In the genomic region with DNA sequence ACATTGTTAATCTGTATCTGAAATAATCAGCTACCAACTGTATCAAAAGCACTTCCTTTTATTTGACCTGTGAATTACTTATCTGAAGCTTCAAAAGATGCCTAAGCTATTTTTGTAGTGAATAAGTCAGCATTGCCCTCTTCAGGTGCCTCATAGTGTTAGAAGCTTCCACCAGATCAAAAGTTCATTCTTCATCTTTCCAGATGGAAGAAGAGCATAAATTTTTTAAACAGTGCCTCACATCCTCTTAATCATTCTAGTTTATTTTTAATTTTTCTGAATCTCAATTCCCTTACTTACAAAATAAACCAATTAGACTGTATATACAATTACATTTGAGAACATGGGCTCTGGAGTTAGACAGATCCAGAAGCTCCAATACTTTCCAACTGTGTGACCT, we compare ENCODE assay signal across 9 cellular contexts.
A peak's percentile ranks its signal among the peaks of the same experiment; 100 is the strongest.
DNase-seq lines count a peak whose midpoint lies in the region; ATAC-seq and TF ChIP-seq lines count a peak whose summit lies in the region.
"Had no signal": no experiment of that assay in that cellular context is flagged by ENCODE, and none has a peak within 500 bp of the region (broad histone marks: within the 10 kb centered on the region; RNA-seq: fewer than 3 reads in every experiment).

No MANE protein-coding gene starts in this region.

- ATAC-seq in HG03460 (IDR thresholded peaks at IDR 0.05; ENCODE audit: unreplicated experiment) (no peak), GM21390 (IDR thresholded peaks at IDR 0.05; ENCODE audit: unreplicated experiment) (no peak)

- no peaks in the 10 kb centered on the region for H3K9me3 Mint-ChIP-seq in activated CD4-positive, alpha-beta T cell treated with anti-CD3 and anti-CD28 coated beads, Interleukin-2, amount 10 ng/mL, durations not matched to agents 24 days and 14 days
- peaks cover 6% of the 10 kb centered on the region for H3K9me3 Mint-ChIP-seq in dendritic cell treated with granulocyte-macrophage colony-stimulating factor and Interleukin-4, amounts not matched to agents 40 ng/mL and 50 ng/mL, for 4 days
- peaks cover 7% of the 10 kb centered on the region for H3K9me3 Mint-ChIP-seq in progenitor cell of endocrine pancreas (ENCODE audit: low read depth)

- intact Hi-C loops in activated CD4-positive, alpha-beta T cell treated with anti-CD3 and anti-CD28 coated beads, Interleukin-2, amount 10 ng/mL, durations not matched to agents 24 days and 14 days (cut with micrococcal nuclease): loop anchor here (2.0 to 10.0 kb wide), 4 partner anchors 71 to 271 kb away; no protein-coding TSS in a partner anchor
- intact Hi-C loops in dendritic cell treated with granulocyte-macrophage colony-stimulating factor and Interleukin-4, amounts not matched to agents 40 ng/mL and 50 ng/mL, for 4 days (cut with micrococcal nuclease): no loop called here

- no peak for TF ChIP-seq CTCF in progenitor cell of endocrine pancreas (IDR thresholded peaks at IDR 0.05; ENCODE audit: unreplicated experiment)

- peak; percentile 51 for DNase-seq in activated CD4-positive, alpha-beta T cell treated with anti-CD3 and anti-CD28 coated beads, Interleukin-2, amount 10 ng/mL, durations not matched to agents 24 days and 14 days
- no peak for DNase-seq in activated CD4-positive, alpha-beta T cell treated with anti-CD3 and anti-CD28 coated beads for 1 hour
- DNase-seq in MV-4-11 (lab: John Stamatoyannopoulos, UW) (peak; percentile 12), progenitor cell of endocrine pancreas (ENCODE audit: low spot score, unreplicated experiment) (no peak), NCI-H524 treated with DMSO at 0.1 percent for 48 hours (lab: John Stamatoyannopoulos, UW) (no peak)
- DNase-seq: stimulated activated CD4-positive, alpha-beta T cell treated with anti-CD3 and anti-CD28 coated beads, Interleukin-4, amount 100 ng/mL, for 1 hour had no signal

- peaks cover 7% of the 10 kb centered on the region for H3K36me3 Mint-ChIP-seq in activated CD4-positive, alpha-beta T cell treated with anti-CD3 and anti-CD28 coated beads, Interleukin-2, amount 10 ng/mL, durations not matched to agents 24 days and 14 days (ENCODE audit: low read depth)
- H3K36me3 Mint-ChIP-seq in dendritic cell treated with granulocyte-macrophage colony-stimulating factor and Interleukin-4, amounts not matched to agents 40 ng/mL and 50 ng/mL, for 4 days (ENCODE audit: low read depth): peaks cover 44% of the 10 kb centered on the region
- peaks cover 12% of the 10 kb centered on the region for H3K36me3 Mint-ChIP-seq in progenitor cell of endocrine pancreas (ENCODE audit: insufficient read depth)

- H3K4me1 Mint-ChIP-seq in activated CD4-positive, alpha-beta T cell treated with anti-CD3 and anti-CD28 coated beads, Interleukin-2, amount 10 ng/mL, durations not matched to agents 24 days and 14 days: peaks cover 29% of the 10 kb centered on the region
- peaks cover 55% of the 10 kb centered on the region for H3K4me1 Mint-ChIP-seq in dendritic cell treated with granulocyte-macrophage colony-stimulating factor and Interleukin-4, amounts not matched to agents 40 ng/mL and 50 ng/mL, for 4 days (ENCODE audit: low read depth)
- peaks cover 2% of the 10 kb centered on the region for H3K4me1 Mint-ChIP-seq in progenitor cell of endocrine pancreas (ENCODE audit: low read depth)

- H3K27ac Mint-ChIP-seq in activated CD4-positive, alpha-beta T cell treated with anti-CD3 and anti-CD28 coated beads, Interleukin-2, amount 10 ng/mL, durations not matched to agents 24 days and 14 days: peak overlapping the region; percentile 78
- peak overlapping the region; percentile 73 for H3K27ac Mint-ChIP-seq in dendritic cell treated with granulocyte-macrophage colony-stimulating factor and Interleukin-4, amounts not matched to agents 40 ng/mL and 50 ng/mL, for 4 days
- H3K27ac Mint-ChIP-seq in progenitor cell of endocrine pancreas: peak overlapping the region; percentile 9

- H3K27me3 Mint-ChIP-seq in activated CD4-positive, alpha-beta T cell treated with anti-CD3 and anti-CD28 coated beads, Interleukin-2, amount 10 ng/mL, durations not matched to agents 24 days and 14 days: no peaks in the 10 kb centered on the region
- no peaks in the 10 kb centered on the region for H3K27me3 Mint-ChIP-seq in dendritic cell treated with granulocyte-macrophage colony-stimulating factor and Interleukin-4, amounts not matched to agents 40 ng/mL and 50 ng/mL, for 4 days
- no peaks in the 10 kb centered on the region for H3K27me3 Mint-ChIP-seq in progenitor cell of endocrine pancreas

- peak overlapping the region; percentile 32 for H3K4me3 Mint-ChIP-seq in activated CD4-positive, alpha-beta T cell treated with anti-CD3 and anti-CD28 coated beads, Interleukin-2, amount 10 ng/mL, durations not matched to agents 24 days and 14 days
- no peak overlapping the region for H3K4me3 Mint-ChIP-seq in dendritic cell treated with granulocyte-macrophage colony-stimulating factor and Interleukin-4, amounts not matched to agents 40 ng/mL and 50 ng/mL, for 4 days
- H3K4me3 Mint-ChIP-seq in progenitor cell of endocrine pancreas (ENCODE audit: low read depth): no peak overlapping the region

Comparison
In these comparisons a context has a peak if more than half of its experiments do, and no peak if none do; other contexts are left out.
1. DNase-seq: peak in activated CD4-positive, alpha-beta T cell treated with anti-CD3 and anti-CD28 coated beads, Interleukin-2, amount 10 ng/mL, durations not matched to agents 24 days and 14 days (single experiment) and MV-4-11 (single experiment); none in activated CD4-positive, alpha-beta T cell treated with anti-CD3 and anti-CD28 coated beads for 1 hour (single experiment), progenitor cell of endocrine pancreas (single experiment) and NCI-H524 treated with DMSO at 0.1 percent for 48 hours (single experiment).
2. H3K27ac Mint-ChIP-seq: peak in every context shown above with its lines; median percentile 78 in activated CD4-positive, alpha-beta T cell treated with anti-CD3 and anti-CD28 coated beads, Interleukin-2, amount 10 ng/mL, durations not matched to agents 24 days and 14 days; 73 in dendritic cell treated with granulocyte-macrophage colony-stimulating factor and Interleukin-4, amounts not matched to agents 40 ng/mL and 50 ng/mL, for 4 days; 9 in progenitor cell of endocrine pancreas.